ENCODE assay signal across 25 cellular contexts in genomic region chr4:1223841-1224809, GRCh38. TPM values are rescaled to one million over a fixed set of nuclear protein-coding genes. Genes with fewer than 3 reads are reported as not detected.
DNase-seq lines count a peak whose midpoint lies in the region; ATAC-seq and TF ChIP-seq lines count a peak whose summit lies in the region.
"Had no signal": no experiment of that assay in that cellular context is flagged by ENCODE, and none has a peak within 500 bp of the region (broad histone marks: within the 10 kb centered on the region; RNA-seq: fewer than 3 reads in every experiment).

No MANE protein-coding gene starts in this region.

- no peak overlapping the region for H3K27ac ChIP-seq in CD8-positive, alpha-beta memory T cell (ENCODE audit: low read depth, low read length)
- no peak overlapping the region for H3K27ac ChIP-seq in HCT116 (ENCODE audit: low read depth, low read length)
- H3K27ac ChIP-seq: neutrophil, psoas muscle, transverse colon had no signal

- H3K4me1 ChIP-seq in CD8-positive, alpha-beta memory T cell (ENCODE audit: insufficient read depth, low read length): no peaks in the 10 kb centered on the region
- no peaks in the 10 kb centered on the region for H3K4me1 ChIP-seq in HCT116 (ENCODE audit: control insufficient read depth in 1 of 2, insufficient read depth in 2 of 2, low read length in 2 of 2)
- H3K4me1 ChIP-seq: psoas muscle, transverse colon had no signal

- H3K27me3 Mint-ChIP-seq in CD8-positive, alpha-beta memory T cell: peaks cover 0 to under 1% of the 10 kb centered on the region in 2 donors
- H3K27me3 Mint-ChIP-seq in central memory CD8-positive, alpha-beta T cell: no peaks in the 10 kb centered on the region
- peaks cover 4% of the 10 kb centered on the region for H3K27me3 Mint-ChIP-seq in nephron progenitor cell (ENCODE audit: low read depth, poor library complexity)
- H3K27me3 Mint-ChIP-seq: activated CD4-positive, alpha-beta memory T cell treated with anti-CD3 and anti-CD28 coated beads, Interleukin-2, amount 10 ng/mL, durations not matched to agents 7 days and 5 days; dendritic cell treated with granulocyte-macrophage colony-stimulating factor and Interleukin-4, amounts not matched to agents 40 ng/mL and 50 ng/mL, for 4 days had no signal

- H3K27ac Mint-ChIP-seq in CD8-positive, alpha-beta memory T cell: peak overlapping the region in 6 of 8 donors; percentile 10 to 86 (median 66)
- H3K27ac Mint-ChIP-seq in central memory CD8-positive, alpha-beta T cell (ENCODE audit: low read depth): peak overlapping the region; percentile 55
- peak overlapping the region; percentile 89 for H3K27ac Mint-ChIP-seq in nephron progenitor cell
- H3K27ac Mint-ChIP-seq: activated CD4-positive, alpha-beta memory T cell treated with anti-CD3 and anti-CD28 coated beads, Interleukin-2, amount 10 ng/mL, durations not matched to agents 7 days and 5 days; dendritic cell treated with granulocyte-macrophage colony-stimulating factor and Interleukin-4, amounts not matched to agents 40 ng/mL and 50 ng/mL, for 4 days; mesothelial cell of epicardium had no signal

- RAD21 ChIA-PET in HCT116 (lab: Charles Lee; ENCODE audit: low non-redundant PET in 1 of 2, low total read pairs in 2 of 2, uncharacterized antibody in 2 of 2, unreplicated experiment in 2 of 2): no interaction called here

- TSS peak; percentile 24 for BruUV-seq in HCT116 (replicated peaks; lab: Mats Ljungman, UMichigan)

- no peaks in the 10 kb centered on the region for H3K27me3 ChIP-seq in CD8-positive, alpha-beta memory T cell (ENCODE audit: insufficient read depth, low read length, poor library complexity, severe bottlenecking)
- H3K27me3 ChIP-seq in HCT116 (ENCODE audit: insufficient read depth, low read length): no peaks in the 10 kb centered on the region
- H3K27me3 ChIP-seq: neutrophil, transverse colon had no signal

- no peak for TF ChIP-seq CTCF in HCT116 (IDR thresholded peaks at IDR 0.05 in 2 of 3, conservative IDR thresholded peaks at IDR 0.05 in 1 of 3; ENCODE audit: borderline replicate concordance in 1 of 3, insufficient read depth in 1 of 3, low read depth in 2 of 3, low read length in 2 of 3)
- no peak for TF ChIP-seq CTCF in nephron progenitor cell (IDR thresholded peaks at IDR 0.05)

- POLR2A ChIA-PET in CD8-positive, alpha-beta memory T cell (lab: Charles Lee): no interaction called here
- POLR2A ChIA-PET in HCT116 (lab: Charles Lee): interaction anchor here (0.6 kb wide), 1 partner anchor 9 kb away, joined by 3 read pairs; no protein-coding TSS in a partner anchor

- H4K20me1 ChIP-seq in HCT116 (ENCODE audit: insufficient read depth): no peaks in the 10 kb centered on the region

- no peak for DNase-seq in CD8-positive, alpha-beta memory T cell
- DNase-seq in HCT116 (ENCODE audit: low read depth, low spot score): no peak
- DNase-seq in central memory CD8-positive, alpha-beta T cell (ENCODE audit: low spot score in 2 of 2): no peak
- DNase-seq in nephron progenitor cell: no peak
- no peak for DNase-seq in NK-92 treated with Interleukin-12 subunit alpha and Interleukin-12 subunit beta, amount 100 ng/mL, for 24 hours (lab: John Stamatoyannopoulos, UW)
- no peak for DNase-seq in cerebellum (ENCODE audit: low spot score)
- no peak for DNase-seq in NCI-H146 (lab: John Stamatoyannopoulos, UW)
- DNase-seq: activated CD4-positive, alpha-beta memory T cell treated with anti-CD3 and anti-CD28 coated beads, Interleukin-2, amount 10 ng/mL, durations not matched to agents 7 days and 5 days; activated T-cell treated with anti-CD3 and anti-CD28 coated beads, Interleukin-2, amount 50 U/mL, for 1 hour; DMS153; islet precursor cell; Karpas-422; left ventricle myocardium superior; MV-4-11; NCI-H1930; NCI-H2227 treated with DMSO at 0.1 percent for 48 hours; psoas muscle; SHP77; transverse colon had no signal

- TF ChIP-seq POLR2A in HCT116 (IDR thresholded peaks at IDR 0.05; ENCODE audit: borderline replicate concordance, extremely low read depth, insufficient read depth, insufficient read length): no peak

- H3K9me3 ChIP-seq in CD8-positive, alpha-beta memory T cell (ENCODE audit: low read length): no peaks in the 10 kb centered on the region
- H3K9me3 ChIP-seq in HCT116 (ENCODE audit: control insufficient read depth in 1 of 2, insufficient read depth in 1 of 2, low read depth in 1 of 2, low read length in 2 of 2): no peaks in the 10 kb centered on the region
- H3K9me3 ChIP-seq: neutrophil, psoas muscle, transverse colon had no signal

- H3K9me3 Mint-ChIP-seq in CD8-positive, alpha-beta memory T cell: no peaks in the 10 kb centered on the region
- no peaks in the 10 kb centered on the region for H3K9me3 Mint-ChIP-seq in central memory CD8-positive, alpha-beta T cell
- H3K9me3 Mint-ChIP-seq in nephron progenitor cell: no peaks in the 10 kb centered on the region
- H3K9me3 Mint-ChIP-seq: activated CD4-positive, alpha-beta memory T cell treated with anti-CD3 and anti-CD28 coated beads, Interleukin-2, amount 10 ng/mL, durations not matched to agents 7 days and 5 days; dendritic cell treated with granulocyte-macrophage colony-stimulating factor and Interleukin-4, amounts not matched to agents 40 ng/mL and 50 ng/mL, for 4 days; mesothelial cell of epicardium had no signal

- H3K36me3 Mint-ChIP-seq in CD8-positive, alpha-beta memory T cell: peaks cover 20 to 73% (median 33%) of the 10 kb centered on the region in 3 donors
- peaks cover 38% of the 10 kb centered on the region for H3K36me3 Mint-ChIP-seq in central memory CD8-positive, alpha-beta T cell (ENCODE audit: insufficient read depth)
- H3K36me3 Mint-ChIP-seq in nephron progenitor cell (ENCODE audit: low read depth): peaks cover 53% of the 10 kb centered on the region

- no peak for ATAC-seq in HCT116
- ATAC-seq in central memory CD8-positive, alpha-beta T cell (replicated peaks; ENCODE audit: extremely low read depth, poor library complexity, severe bottlenecking): no peak
- ATAC-seq in HG02798 (IDR thresholded peaks at IDR 0.05; ENCODE audit: poor library complexity, unreplicated experiment): no peak
- ATAC-seq: left ventricle myocardium superior, psoas muscle had no signal

- intact Hi-C loops in HCT116 (cut with micrococcal nuclease): no loop called here

- H3K9me2 ChIP-seq in HCT116 (ENCODE audit: insufficient read depth): no peaks in the 10 kb centered on the region

- H3K4me3 ChIP-seq in CD8-positive, alpha-beta memory T cell (ENCODE audit: low read length): no peak overlapping the region
- H3K4me3 ChIP-seq in HCT116 (replicated peaks in 1 of 2; ENCODE audit: low read depth in 1 of 2, low read length in 2 of 2): no peak overlapping the region
- H3K4me3 ChIP-seq: psoas muscle, transverse colon had no signal

- H3K4me2 ChIP-seq in HCT116 (ENCODE audit: low read length): no peak overlapping the region

- no peak for TF ChIP-seq RAD21 in HCT116 (IDR thresholded peaks at IDR 0.05; ENCODE audit: low read depth)

- H3K4me3 Mint-ChIP-seq in CD8-positive, alpha-beta memory T cell: peak overlapping the region in 1 of 7 donors; percentile 36
- no peak overlapping the region for H3K4me3 Mint-ChIP-seq in central memory CD8-positive, alpha-beta T cell
- H3K4me3 Mint-ChIP-seq in nephron progenitor cell: no peak overlapping the region
- H3K4me3 Mint-ChIP-seq: activated CD4-positive, alpha-beta memory T cell treated with anti-CD3 and anti-CD28 coated beads, Interleukin-2, amount 10 ng/mL, durations not matched to agents 7 days and 5 days; dendritic cell treated with granulocyte-macrophage colony-stimulating factor and Interleukin-4, amounts not matched to agents 40 ng/mL and 50 ng/mL, for 4 days; mesothelial cell of epicardium had no signal

- H3K36me3 ChIP-seq in CD8-positive, alpha-beta memory T cell (ENCODE audit: insufficient read depth, low read length): peaks cover 30% of the 10 kb centered on the region
- H3K36me3 ChIP-seq in HCT116 (ENCODE audit: control insufficient read depth in 1 of 2, insufficient read depth in 2 of 2, low read length in 2 of 2): peaks cover 32 to 38% of the 10 kb centered on the region in 2 experiments

- no peak overlapping the region for H3K9ac ChIP-seq in HCT116 (ENCODE audit: low read length)

- no peak overlapping the region for H2AFZ ChIP-seq in HCT116 (ENCODE audit: low read depth, low read length, poor library complexity, severe bottlenecking)

- peaks cover 23 to 31% (median 24%) of the 10 kb centered on the region in 3 donors for H3K4me1 Mint-ChIP-seq in CD8-positive, alpha-beta memory T cell
- H3K4me1 Mint-ChIP-seq in central memory CD8-positive, alpha-beta T cell: peaks cover 30% of the 10 kb centered on the region
- H3K4me1 Mint-ChIP-seq in nephron progenitor cell: peaks cover 26% of the 10 kb centered on the region
- H3K4me1 Mint-ChIP-seq: mesothelial cell of epicardium had no signal

- CTCF ChIA-PET in CD8-positive, alpha-beta memory T cell (lab: Charles Lee): interaction anchor here (0.9 kb wide), 1 partner anchor 44 kb away, joined by 3 read pairs; no protein-coding TSS in a partner anchor
- CTCF ChIA-PET in HCT116 (lab: Charles Lee): no interaction called here

- H3K79me2 ChIP-seq in HCT116 (ENCODE audit: insufficient read depth, low read length): peaks cover 8% of the 10 kb centered on the region; the same call in 1 of the 2 replicates

TF ChIP-seq in HCT116, 20 proteins besides CTCF, POLR2A, EP300 and RAD21 (continues in another document):
- no peak for TF ChIP-seq CBX3 (IDR thresholded peaks at IDR 0.05; ENCODE audit: low read depth)

RNA-seq across cellular contexts. Expression of gene CTBP1, which starts 24.8 kb away (rescaled TPM):
- total RNA-seq in CD8-positive, alpha-beta memory T cell: 100 to 1,000 TPM; 139 to 149 TPM
- polyA plus RNA-seq in CD8-positive, alpha-beta memory T cell: 88.1 TPM
- total RNA-seq in HCT116 (2021; ENCODE audit: unreplicated experiment): 175 TPM
- polyA plus RNA-seq in HCT116 (2012): 225 and 299 TPM in 2 replicates
- 163 TPM for total RNA-seq in cerebellum

RNA-seq across cellular contexts. Expression of gene SPON2, which starts 51.7 kb away (rescaled TPM):
- 1 to 10 TPM; 2.7 to 3.1 TPM for total RNA-seq in CD8-positive, alpha-beta memory T cell
- polyA plus RNA-seq in CD8-positive, alpha-beta memory T cell: 43.9 TPM
- 1.5 TPM for total RNA-seq in HCT116 (2021; ENCODE audit: unreplicated experiment)
- 0.72 and 1.0 TPM in 2 replicates for polyA plus RNA-seq in HCT116 (2012)
- total RNA-seq in cerebellum: 21.9 TPM
- total RNA-seq: endothelial cell of umbilical vein, G401 had no signal
